ENCODE assay signal across 14 cellular contexts in the genomic region with DNA sequence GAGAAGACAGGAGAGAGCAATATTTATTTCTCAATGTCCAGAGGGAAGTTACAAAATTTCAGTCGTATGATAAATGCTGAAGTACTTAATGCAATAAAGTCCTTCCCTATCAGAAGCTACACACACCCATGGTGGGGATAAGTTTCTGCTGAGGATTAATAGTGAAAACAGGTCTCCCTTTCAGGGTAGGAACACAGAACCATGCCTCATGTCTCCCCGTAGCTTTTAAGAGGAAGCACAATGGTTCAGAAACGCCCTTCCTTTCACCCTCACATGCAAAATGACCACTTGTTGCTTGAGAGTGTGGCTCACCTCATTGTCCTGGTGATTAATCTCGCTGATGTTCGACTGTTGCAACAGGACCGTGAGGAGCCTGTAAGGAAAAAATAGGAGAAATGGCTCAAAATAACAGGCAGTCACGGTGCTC.
DNase-seq lines count a peak whose midpoint lies in the region; ATAC-seq and TF ChIP-seq lines count a peak whose summit lies in the region.
"Had no signal": no experiment of that assay in that cellular context is flagged by ENCODE, and none has a peak within 500 bp of the region (broad histone marks: within the 10 kb centered on the region; RNA-seq: fewer than 3 reads in every experiment).

No MANE protein-coding gene starts in this region.

- ATAC-seq in GM21526 (IDR thresholded peaks at IDR 0.05; ENCODE audit: low FRiP score, unreplicated experiment) = no peak

- H3K27me3 Mint-ChIP-seq in nephron progenitor cell (ENCODE audit: low read depth, poor library complexity) = peaks cover 6% of the 10 kb centered on the region

- TF ChIP-seq CTCF in nephron progenitor cell (IDR thresholded peaks at IDR 0.05) = no peak

- no peaks in the 10 kb centered on the region for H3K36me3 Mint-ChIP-seq in nephron progenitor cell (ENCODE audit: low read depth)
- H3K36me3 Mint-ChIP-seq: immature natural killer cell had no signal

- peaks cover 84% of the 10 kb centered on the region for H3K4me1 Mint-ChIP-seq in nephron progenitor cell

- H3K27ac Mint-ChIP-seq in nephron progenitor cell = peak overlapping the region; percentile 75
- H3K27ac Mint-ChIP-seq: immature natural killer cell had no signal

- DNase-seq in SIG-M5 treated with dmso at 0.1 percent for 504 hours (lab: John Stamatoyannopoulos, UW; ENCODE audit: unreplicated experiment) = peak; percentile 72
- DNase-seq in SIG-M5 (lab: John Stamatoyannopoulos, UW) = no peak
- peak; percentile 75 for DNase-seq in MV-4-11 (lab: John Stamatoyannopoulos, UW)
- peak; percentile 81 for DNase-seq in amniotic epithelial cell (ENCODE audit: low read depth)
- no peak for DNase-seq in nephron progenitor cell
- DNase-seq in stimulated activated CD4-positive, alpha-beta T cell treated with anti-CD3 and anti-CD28 coated beads, Interleukin-4, amount 100 ng/mL, for 24 hours = no peak
- no peak for DNase-seq in dedifferentiated amniotic fluid mesenchymal stem cell (ENCODE audit: extremely low spot score)
- DNase-seq: 8988T; activated CD4-positive, alpha-beta T cell treated with anti-CD3 and anti-CD28 coated beads, Interleukin-2, amount 50 U/mL, for 1 hour; colonic mucosa; DMS 273 treated with DMSO at 0.1 percent for 48 hours; immature natural killer cell; NCI-H510A treated with DMSO at 0.1 percent for 48 hours had no signal

- H3K4me3 Mint-ChIP-seq in nephron progenitor cell = no peak overlapping the region
- H3K4me3 Mint-ChIP-seq: immature natural killer cell had no signal

- H3K9me3 Mint-ChIP-seq in nephron progenitor cell = no peaks in the 10 kb centered on the region
- H3K9me3 Mint-ChIP-seq: immature natural killer cell had no signal

Comparison
In these comparisons a context has a peak if more than half of its experiments do, and no peak if none do; other contexts are left out.
1. DNase-seq: peak in SIG-M5 treated with dmso at 0.1 percent for 504 hours (single experiment), MV-4-11 (single experiment) and amniotic epithelial cell (single experiment); none in SIG-M5 (single experiment), nephron progenitor cell (single experiment), stimulated activated CD4-positive, alpha-beta T cell treated with anti-CD3 and anti-CD28 coated beads, Interleukin-4, amount 100 ng/mL, for 24 hours (single experiment) and dedifferentiated amniotic fluid mesenchymal stem cell (single experiment).